Comparison of ENCODE assay signal across 18 cellular contexts in genomic region chr6:83073620-83074019, GRCh38. TPM values are rescaled to one million over a fixed set of nuclear protein-coding genes. Genes with fewer than 3 reads are reported as not detected.
DNase-seq lines count a peak whose midpoint lies in the region; ATAC-seq, FAIRE-seq and TF ChIP-seq lines count a peak whose summit lies in the region.
"Had no signal": no experiment of that assay in that cellular context is flagged by ENCODE, and none has a peak within 500 bp of the region (broad histone marks: within the 10 kb centered on the region; RNA-seq: fewer than 3 reads in every experiment).

No MANE protein-coding gene starts in this region.

- FAIRE-seq in HepG2 (lab: Jason Lieb, UNC): no peak
- peak; percentile 68 for FAIRE-seq in bronchial epithelial cell (lab: Jason Lieb, UNC)

- peaks cover 18% of the 10 kb centered on the region for H3K79me2 ChIP-seq in HepG2 (ENCODE audit: insufficient read depth, low read length)

- H3K36me3 Mint-ChIP-seq in activated T-cell treated with anti-CD3 and anti-CD28 coated beads, Interleukin-2, amount 50 U/mL, for 4 hours (ENCODE audit: insufficient read depth): peaks cover 11% of the 10 kb centered on the region

- TF ChIP-seq EP300 in HepG2 (IDR thresholded peaks at IDR 0.05; ENCODE audit: low read depth in 2 of 2, low read length in 2 of 2) (no peak), HepG2 (CRISPR knock-in tag; IDR thresholded peaks at IDR 0.05; ENCODE audit: borderline replicate concordance) (no peak)

- no peaks in the 10 kb centered on the region for H3K9me3 Mint-ChIP-seq in activated T-cell treated with anti-CD3 and anti-CD28 coated beads, Interleukin-2, amount 50 U/mL, for 4 hours
- H3K9me3 Mint-ChIP-seq: CD4-positive, CD25-positive, alpha-beta regulatory T cell; IgD-negative memory B cell had no signal

- H3K9ac ChIP-seq in HepG2 (ENCODE audit: insufficient read depth, low read depth, low read length): no peak overlapping the region

- H3K4me3 Mint-ChIP-seq in activated T-cell treated with anti-CD3 and anti-CD28 coated beads, Interleukin-2, amount 50 U/mL, for 4 hours: no peak overlapping the region
- H3K4me3 Mint-ChIP-seq: CD4-positive, CD25-positive, alpha-beta regulatory T cell; IgD-negative memory B cell had no signal

- H3K36me3 ChIP-seq in right lobe of liver: no peaks in the 10 kb centered on the region
- no peaks in the 10 kb centered on the region for H3K36me3 ChIP-seq in HepG2 (replicated peaks in 1 of 2; ENCODE audit: control insufficient read depth in 1 of 2, insufficient read depth in 2 of 2, low read length in 2 of 2)
- peaks cover 1% of the 10 kb centered on the region for H3K36me3 ChIP-seq in bronchial epithelial cell (ENCODE audit: control insufficient read depth, insufficient read depth, low read length)
- no peaks in the 10 kb centered on the region for H3K36me3 ChIP-seq in lower lobe of right lung
- H3K36me3 ChIP-seq: HAP-1 had no signal

- H3K4me2 ChIP-seq in HepG2 (ENCODE audit: low read depth, low read length): no peak overlapping the region

- TF ChIP-seq CTCF in right lobe of liver (IDR thresholded peaks at IDR 0.05) (no peak), HepG2 (CRISPR knock-in tag; IDR thresholded peaks at IDR 0.05) (no peak), bronchial epithelial cell (IDR thresholded peaks at IDR 0.05; ENCODE audit: insufficient read depth, low read length, severe bottlenecking) (no peak), lower lobe of right lung (IDR thresholded peaks at IDR 0.05) (no peak), GM10248 (IDR thresholded peaks at IDR 0.05; ENCODE audit: control extremely low read depth, extremely low read depth, low read depth, missing control alignments) (no peak)

- H3K4me3 ChIP-seq in right lobe of liver (no peak overlapping the region), HepG2 (replicated peaks in 1 of 3; ENCODE audit: insufficient read depth in 1 of 3, low read depth in 2 of 3, low read length in 3 of 3) (no peak overlapping the region), bronchial epithelial cell (ENCODE audit: low read depth, low read length) (no peak overlapping the region), lower lobe of right lung (no peak overlapping the region)
- H3K4me3 ChIP-seq: HAP-1 had no signal

- TF ChIP-seq POLR2A in right lobe of liver (IDR thresholded peaks at IDR 0.05): no peak
- TF ChIP-seq POLR2A in HepG2 (IDR thresholded peaks at IDR 0.05; ENCODE audit: insufficient read depth in 1 of 2, low read depth in 2 of 2, low read length in 2 of 2): no peak

- in situ Hi-C loops in HepG2 (cut with HindIII; ENCODE audit: extremely low pct_ligation_motif_present, low pct_unique_long_range_greater_than_20kb): loop anchor here (25.0 kb wide), 1 partner anchor 486 kb away; no protein-coding TSS in a partner anchor

- H3K27ac ChIP-seq in right lobe of liver (no peak overlapping the region), HepG2 (ENCODE audit: extremely low read length, insufficient read depth, low read length) (no peak overlapping the region), lower lobe of right lung (no peak overlapping the region)

- H3K4me1 ChIP-seq in right lobe of liver (peaks cover 0 to 3% (median 0%) of the 10 kb centered on the region in 4 donors), HepG2 (ENCODE audit: insufficient read depth, low read length) (peaks cover 13% of the 10 kb centered on the region), lower lobe of right lung (peaks cover 35% of the 10 kb centered on the region)

- H3K9me3 ChIP-seq in right lobe of liver (no peaks in the 10 kb centered on the region), HepG2 (ENCODE audit: low read length) (no peaks in the 10 kb centered on the region), lower lobe of right lung (no peaks in the 10 kb centered on the region)
- H3K9me3 ChIP-seq: Caco-2, HAP-1 had no signal

- H3K27me3 ChIP-seq in right lobe of liver: no peaks in the 10 kb centered on the region
- H3K27me3 ChIP-seq in HepG2 (ENCODE audit: control insufficient read depth in 1 of 2, insufficient read depth in 2 of 2, low read length in 2 of 2): no peaks in the 10 kb centered on the region
- H3K27me3 ChIP-seq in bronchial epithelial cell (ENCODE audit: control insufficient read depth, insufficient read depth, low read length): no peaks in the 10 kb centered on the region
- no peaks in the 10 kb centered on the region for H3K27me3 ChIP-seq in lower lobe of right lung (ENCODE audit: low read depth)

- H4K20me1 ChIP-seq in HepG2 (ENCODE audit: insufficient read depth, low read length): no peaks in the 10 kb centered on the region

- intact Hi-C loops in right lobe of liver (cut with DNase I): no loop called here
- intact Hi-C loops in HepG2 (cut with micrococcal nuclease; ENCODE audit: unreplicated experiment): no loop called here
- intact Hi-C loops in lower lobe of right lung (cut with DNase I): no loop called here

- H3K4me1 Mint-ChIP-seq in activated T-cell treated with anti-CD3 and anti-CD28 coated beads, Interleukin-2, amount 50 U/mL, for 4 hours (ENCODE audit: low read depth): peaks cover 26% of the 10 kb centered on the region

- WGBS in right lobe of liver (ENCODE audit: insufficient coverage, low coverage, low lambda C conversion rate, missing lambda C conversion rate): 60% methylated on average over 1 of the region's 1 CpG
- WGBS in HepG2 (ENCODE audit: low lambda C conversion rate): 100% methylated on average over 1 of the region's 1 CpG

- H3K27me3 Mint-ChIP-seq in activated T-cell treated with anti-CD3 and anti-CD28 coated beads, Interleukin-2, amount 50 U/mL, for 4 hours (ENCODE audit: low read depth): no peaks in the 10 kb centered on the region
- H3K27me3 Mint-ChIP-seq: CD4-positive, CD25-positive, alpha-beta regulatory T cell; IgD-negative memory B cell had no signal

- no peak overlapping the region for H2AFZ ChIP-seq in HepG2 (ENCODE audit: low read length)

- DNase-seq in right lobe of liver (no peak), HepG2 (ENCODE audit: low spot score) (no peak), bronchial epithelial cell (ENCODE audit: low read depth) (no peak), lower lobe of right lung (no peak), GM10248 (ENCODE audit: extremely low spot score) (no peak), NCI-H526 (lab: John Stamatoyannopoulos, UW) (no peak)
- DNase-seq in activated T-cell treated with anti-CD3 and anti-CD28 coated beads, Interleukin-2, amount 50 U/mL, for 4 hours: no peak
- DNase-seq: Caco-2; CD4-positive, CD25-positive, alpha-beta regulatory T cell; DMS153; Kasumi-1; MM.1S; NCI-H1417 treated with DMSO at 0.1 percent for 48 hours; NCI-H1930; NCI-H2171; NCI-H446 had no signal

- POLR2A ChIA-PET in HepG2 (lab: Yijun Ruan, JAX): no interaction called here
- POLR2A ChIA-PET in GM10248 (lab: Yijun Ruan, JAX): no interaction called here

- peak in 3 of 4 donors; percentile 37 to 61 (median 44) for ATAC-seq in right lobe of liver
- ATAC-seq in HepG2: no peak
- ATAC-seq in lower lobe of right lung: peak; percentile 45 to 51
- no peak for ATAC-seq in activated T-cell treated with anti-CD3 and anti-CD28 coated beads, Interleukin-2, amount 50 U/mL, for 4 hours

- no TSS peak for BruUV-seq in HepG2 (replicated peaks; lab: Mats Ljungman, UMichigan)

- CTCF ChIA-PET in HepG2 (lab: Yijun Ruan, JAX; ENCODE audit: low intra/inter-chr PET ratio, low total read pairs): no interaction called here
- CTCF ChIA-PET in GM10248 (lab: Yijun Ruan, JAX): interaction anchor here (0.9 kb wide), 1 partner anchor 9 kb away, joined by 3 read pairs; no protein-coding TSS in a partner anchor

- no peak for TF ChIP-seq RAD21 in HepG2 (CRISPR knock-in tag; IDR thresholded peaks at IDR 0.05)

RNA-seq across cellular contexts. Expression of gene DOP1A, which starts 6.1 kb away (rescaled TPM):
- 10 to 100 TPM in 2 of 6 experiments, 1 to 10 TPM in 4; 8.9 to 15.1 (median 9.5) TPM for total RNA-seq in right lobe of liver
- 16.7 and 18.9 TPM in 2 replicates for total RNA-seq in HepG2 (2016; rRNA removed; fragmentation: Illumina TruSeq; extraction: Trizol)
- 1.5 and 2.3 TPM in 2 replicates for total RNA-seq in HepG2 (2016; cell fraction: cytosol; rRNA removed; fragmentation: Illumina TruSeq; extraction: Trizol; ENCODE audit: low read depth)
- total RNA-seq in HepG2 (2016; cell fraction: insoluble cytoplasmic fraction; rRNA removed; fragmentation: Illumina TruSeq; extraction: Trizol): 14.9 and 22.1 TPM in 2 replicates
- total RNA-seq in HepG2 (2016; cell fraction: membrane; rRNA removed; fragmentation: Illumina TruSeq; extraction: Trizol): 3.9 and 4.7 TPM in 2 replicates
- total RNA-seq in HepG2 (2016; cell fraction: nucleus; rRNA removed; fragmentation: Illumina TruSeq; extraction: Trizol): 30.0 and 33.1 TPM in 2 replicates
- polyA plus RNA-seq in HepG2 (2011; rRNA removed): 4.2 and 5.2 TPM in 2 replicates
- polyA plus RNA-seq in HepG2 (2011; cell fraction: cytosol; rRNA removed): 1.4 and 3.4 TPM in 2 replicates
- polyA plus RNA-seq in HepG2 (2011; cell fraction: nucleus; rRNA removed): 7.5 and 10.8 TPM in 2 replicates
- polyA plus RNA-seq in HepG2 (2012): 3.9 and 7.2 TPM in 2 replicates
- polyA plus RNA-seq in HepG2 (2016; cell fraction: cytosol; fragmentation: Illumina TruSeq; extraction: Trizol; ENCODE audit: low read depth): 0.24 and 0.29 TPM in 2 replicates
- polyA plus RNA-seq in HepG2 (2016; cell fraction: insoluble cytoplasmic fraction; fragmentation: Illumina TruSeq; extraction: Trizol; ENCODE audit: low read depth): 6.5 and 6.8 TPM in 2 replicates
- polyA plus RNA-seq in HepG2 (2016; cell fraction: membrane; fragmentation: Illumina TruSeq; extraction: Trizol; ENCODE audit: low read depth): 0.56 and 0.57 TPM in 2 replicates
- 13.6 and 20.3 TPM in 2 replicates for polyA plus RNA-seq in HepG2 (2016; cell fraction: nucleus; fragmentation: Illumina TruSeq; extraction: Trizol; ENCODE audit: insufficient read depth, low read depth)
- 10.2 and 12.9 TPM in 2 replicates for polyA minus RNA-seq in HepG2 (2011; rRNA and poly(A)+ RNA removed; ENCODE audit: low replicate concordance)
- 9.6 and 10.1 TPM in 2 replicates for polyA minus RNA-seq in HepG2 (2011; cell fraction: cytosol; rRNA and poly(A)+ RNA removed)
- 33.6 and 43.5 TPM in 2 replicates for polyA minus RNA-seq in HepG2 (2011; cell fraction: nucleus; rRNA and poly(A)+ RNA removed)
- total RNA-seq in bronchial epithelial cell: 29.5 and 35.2 TPM in 2 replicates
- 26.3 TPM for total RNA-seq in lower lobe of right lung
- 1 to 10 TPM; 5.3 to 7.2 (median 6.9) TPM for total RNA-seq in activated T-cell treated with anti-CD3 and anti-CD28 coated beads, Interleukin-2, amount 50 U/mL, for 4 hours

RNA-seq across cellular contexts. Expression of gene UBE3D, which starts 8.0 kb away (rescaled TPM):
- 1 to 10 TPM; 1.6 to 4.8 (median 2.1) TPM for total RNA-seq in right lobe of liver
- 11.4 and 12.3 TPM in 2 replicates for total RNA-seq in HepG2 (2016; rRNA removed; fragmentation: Illumina TruSeq; extraction: Trizol)
- total RNA-seq in HepG2 (2016; cell fraction: cytosol; rRNA removed; fragmentation: Illumina TruSeq; extraction: Trizol; ENCODE audit: low read depth): 14.8 and 15.3 TPM in 2 replicates
- 10.2 and 14.5 TPM in 2 replicates for total RNA-seq in HepG2 (2016; cell fraction: insoluble cytoplasmic fraction; rRNA removed; fragmentation: Illumina TruSeq; extraction: Trizol)
- total RNA-seq in HepG2 (2016; cell fraction: membrane; rRNA removed; fragmentation: Illumina TruSeq; extraction: Trizol): 11.2 and 12.0 TPM in 2 replicates
- 19.3 and 19.9 TPM in 2 replicates for total RNA-seq in HepG2 (2016; cell fraction: nucleus; rRNA removed; fragmentation: Illumina TruSeq; extraction: Trizol)
- 3.4 and 5.1 TPM in 2 replicates for polyA plus RNA-seq in HepG2 (2011; rRNA removed)
- 2.8 and 3.6 TPM in 2 replicates for polyA plus RNA-seq in HepG2 (2011; cell fraction: cytosol; rRNA removed)
- 2.6 and 2.7 TPM in 2 replicates for polyA plus RNA-seq in HepG2 (2011; cell fraction: nucleus; rRNA removed)
- polyA plus RNA-seq in HepG2 (2012): 4.1 and 4.3 TPM in 2 replicates
- 3.1 and 3.8 TPM in 2 replicates for polyA plus RNA-seq in HepG2 (2016; cell fraction: cytosol; fragmentation: Illumina TruSeq; extraction: Trizol; ENCODE audit: low read depth)
- 9.8 and 11.2 TPM in 2 replicates for polyA plus RNA-seq in HepG2 (2016; cell fraction: insoluble cytoplasmic fraction; fragmentation: Illumina TruSeq; extraction: Trizol; ENCODE audit: low read depth)
- polyA plus RNA-seq in HepG2 (2016; cell fraction: membrane; fragmentation: Illumina TruSeq; extraction: Trizol; ENCODE audit: low read depth): 5.6 and 6.4 TPM in 2 replicates
- 6.4 and 7.3 TPM in 2 replicates for polyA plus RNA-seq in HepG2 (2016; cell fraction: nucleus; fragmentation: Illumina TruSeq; extraction: Trizol; ENCODE audit: insufficient read depth, low read depth)
- 4.1 and 4.5 TPM in 2 replicates for polyA minus RNA-seq in HepG2 (2011; rRNA and poly(A)+ RNA removed; ENCODE audit: low replicate concordance)
- polyA minus RNA-seq in HepG2 (2011; cell fraction: cytosol; rRNA and poly(A)+ RNA removed): 3.8 and 4.3 TPM in 2 replicates
- polyA minus RNA-seq in HepG2 (2011; cell fraction: nucleus; rRNA and poly(A)+ RNA removed): 23.1 and 23.9 TPM in 2 replicates
- total RNA-seq in bronchial epithelial cell: 6.1 and 11.3 TPM in 2 replicates
- 5.3 TPM for total RNA-seq in lower lobe of right lung
- total RNA-seq in activated T-cell treated with anti-CD3 and anti-CD28 coated beads, Interleukin-2, amount 50 U/mL, for 4 hours: 10 to 100 TPM in 2 of 3 donors, 1 to 10 TPM in 1; 9.7 to 11.6 (median 10.4) TPM

Comparison
In these comparisons a context has a peak if more than half of its experiments do, and no peak if none do; other contexts are left out.
1. ATAC-seq: peak in right lobe of liver (3 of 4) and lower lobe of right lung (2 of 2); none in HepG2 (single experiment) and activated T-cell treated with anti-CD3 and anti-CD28 coated beads, Interleukin-2, amount 50 U/mL, for 4 hours (0 of 2).